In genomic region chr9:132858756-132859155, GRCh38 we compare ENCODE assay signal across 26 cellular contexts. TPM values are rescaled to one million over a fixed set of nuclear protein-coding genes. Genes with fewer than 3 reads are reported as not detected.
DNase-seq lines count a peak whose midpoint lies in the region; ATAC-seq and TF ChIP-seq lines count a peak whose summit lies in the region.
"Had no signal": no experiment of that assay in that cellular context is flagged by ENCODE, and none has a peak within 500 bp of the region (broad histone marks: within the 10 kb centered on the region; RNA-seq: fewer than 3 reads in every experiment).

No MANE protein-coding gene starts in this region.

- H3K9ac ChIP-seq in IMR-90 (ENCODE audit: low read depth, low read length): no peak overlapping the region

- no peak overlapping the region for H2AK9ac ChIP-seq in IMR-90 (replicated peaks; ENCODE audit: low read depth, low read length, poor library complexity)

- H3K18ac ChIP-seq in IMR-90 (ENCODE audit: low read depth, low read length): no peak overlapping the region

- H3K4me3 Mint-ChIP-seq in stimulated activated memory B cell treated with anti-CD40 and anti-IgM and Interleukin-4, amounts not matched to agents 10 μg/mL and 1 μg/mL and 100 μg/mL, for 72 hours: no peak overlapping the region
- H3K4me3 Mint-ChIP-seq: CD8-positive, alpha-beta T cell had no signal

- H3K56ac ChIP-seq in IMR-90 (ENCODE audit: extremely low read depth, insufficient read depth, low read length): no peak overlapping the region

- ATAC-seq in Right ventricle myocardium superior (ENCODE audit: poor library complexity) (peak; percentile 38), left cardiac atrium (no peak), IMR-90 (ENCODE audit: low read depth) (no peak)
- no peak for ATAC-seq in stimulated activated memory B cell treated with anti-CD40 and anti-IgM and Interleukin-4, amounts not matched to agents 10 μg/mL and 1 μg/mL and 100 μg/mL, for 72 hours
- ATAC-seq: CD8-positive, alpha-beta T cell; GM12878 had no signal

- intact Hi-C loops in Right ventricle myocardium superior (cut with DNase I) (no loop called here), left cardiac atrium (cut with DNase I) (no loop called here), IMR-90 (cut with micrococcal nuclease) (no loop called here)

- H2BK120ac ChIP-seq in IMR-90 (ENCODE audit: low read depth, low read length): no peak overlapping the region

- peaks cover 21% of the 10 kb centered on the region for H3K27me3 Mint-ChIP-seq in stimulated activated memory B cell treated with anti-CD40 and anti-IgM and Interleukin-4, amounts not matched to agents 10 μg/mL and 1 μg/mL and 100 μg/mL, for 72 hours

- H2BK20ac ChIP-seq in IMR-90 (ENCODE audit: low read depth, low read length): no peak overlapping the region

- H2AK5ac ChIP-seq in IMR-90 (ENCODE audit: low read depth, low read length): no peak overlapping the region

- dilution Hi-C loops in IMR-90 (cut with HindIII; ENCODE audit: low sequenced_read_pairs, unreplicated experiment): no loop called here

- peaks cover 8% of the 10 kb centered on the region; the same call in 1 of the 2 replicates for H3K4me1 ChIP-seq in IMR-90 (ENCODE audit: control insufficient read depth, insufficient read depth, low read length)
- H3K4me1 ChIP-seq: Caco-2 had no signal

- no peak overlapping the region for H2BK15ac ChIP-seq in IMR-90 (ENCODE audit: low read depth, low read length)

- no peak overlapping the region for H3K4ac ChIP-seq in IMR-90 (ENCODE audit: low read depth, low read length)

- H3K14ac ChIP-seq in IMR-90 (replicated peaks; ENCODE audit: low read depth, low read length): no peak overlapping the region

- H3K9me3 Mint-ChIP-seq in stimulated activated memory B cell treated with anti-CD40 and anti-IgM and Interleukin-4, amounts not matched to agents 10 μg/mL and 1 μg/mL and 100 μg/mL, for 72 hours: no peaks in the 10 kb centered on the region
- H3K9me3 Mint-ChIP-seq: CD8-positive, alpha-beta T cell had no signal

- H3K23ac ChIP-seq in IMR-90 (ENCODE audit: low read depth, low read length): no peak overlapping the region

- H3K79me1 ChIP-seq in IMR-90 (ENCODE audit: low read depth in 1 of 2, low read length in 2 of 2): no peaks in the 10 kb centered on the region

- H3K36me3 Mint-ChIP-seq in stimulated activated memory B cell treated with anti-CD40 and anti-IgM and Interleukin-4, amounts not matched to agents 10 μg/mL and 1 μg/mL and 100 μg/mL, for 72 hours: no peaks in the 10 kb centered on the region
- H3K36me3 Mint-ChIP-seq: CD8-positive, alpha-beta T cell had no signal

- H3K9me1 ChIP-seq in IMR-90 (ENCODE audit: insufficient read depth, low read length): no peaks in the 10 kb centered on the region

- H2AFZ ChIP-seq in IMR-90 (replicated peaks; ENCODE audit: low read length, poor library complexity): peak overlapping the region; percentile 59

- DNase-seq in Right ventricle myocardium superior (no peak), left cardiac atrium (no peak), IMR-90 (no peak), epithelial cell of esophagus (ENCODE audit: low read depth) (peak; percentile 27), NCI-H510A treated with DMSO at 0.1 percent for 48 hours (lab: John Stamatoyannopoulos, UW) (no peak), middle frontal gyrus (ENCODE audit: extremely low spot score, low spot score) (no peak)
- DNase-seq in activated T-cell treated with anti-CD3 and anti-CD28 coated beads, Interleukin-2, amount 50 U/mL, for 48 hours: no peak
- DNase-seq: AML-193; Caco-2; CD8-positive, alpha-beta T cell; GDM1; GOT3; HCEC 1CT; KG1; NCI-H1048; NCI-H187; NCI-H2081 treated with DMSO at 0.1 percent for 48 hours; NCI-H2171; NCI-H226; NCI-H524 treated with DMSO at 0.1 percent for 48 hours; NCI-H774; RPMI8226; SHP77 had no signal

- H4K91ac ChIP-seq in IMR-90 (ENCODE audit: insufficient read depth, low read depth, low read length): no peak overlapping the region

- no CpG with 5 or more reads among the region's 7 CpGs for WGBS in IMR-90 (ENCODE audit: extremely low coverage in 2 of 2, insufficient read length in 1 of 2), 2 experiments

- no peak for TF ChIP-seq RAD21 in IMR-90 (IDR thresholded peaks at IDR 0.05; ENCODE audit: low read length)

- H3K36me3 ChIP-seq in IMR-90 (ENCODE audit: control insufficient read depth, insufficient read depth, low read length): no peaks in the 10 kb centered on the region

- H3K27ac ChIP-seq in IMR-90 (ENCODE audit: insufficient read depth, low read length): no peak overlapping the region
- H3K27ac ChIP-seq: C4-2B had no signal

- no peak overlapping the region for H4K8ac ChIP-seq in IMR-90 (ENCODE audit: low read depth in 2 of 2, low read length in 2 of 2)

- in situ Hi-C loops in IMR-90 (cut with MboI; ENCODE audit: low sequenced_read_pairs): no loop called here

- H3K4me3 ChIP-seq in IMR-90 (ENCODE audit: insufficient read depth, low read depth, low read length) (no peak overlapping the region), epithelial cell of esophagus (ENCODE audit: low read length) (no peak overlapping the region)
- H3K4me3 ChIP-seq: GM12878 had no signal

- peaks cover 12% of the 10 kb centered on the region for H3K4me1 Mint-ChIP-seq in stimulated activated memory B cell treated with anti-CD40 and anti-IgM and Interleukin-4, amounts not matched to agents 10 μg/mL and 1 μg/mL and 100 μg/mL, for 72 hours

- H4K20me1 ChIP-seq in IMR-90 (ENCODE audit: insufficient read depth, low read length): no peaks in the 10 kb centered on the region

- BruUV-seq in IMR-90 (replicated peaks; lab: Mats Ljungman, UMichigan): no TSS peak

- POLR2A ChIA-PET in IMR-90 (lab: Charles Lee; ENCODE audit: unreplicated experiment): no interaction called here

- peak overlapping the region; percentile 11 for H3K27ac Mint-ChIP-seq in stimulated activated memory B cell treated with anti-CD40 and anti-IgM and Interleukin-4, amounts not matched to agents 10 μg/mL and 1 μg/mL and 100 μg/mL, for 72 hours
- H3K27ac Mint-ChIP-seq: CD8-positive, alpha-beta T cell had no signal

- no peak overlapping the region for H4K5ac ChIP-seq in IMR-90 (ENCODE audit: low read depth, low read length)

- TF ChIP-seq CTCF in IMR-90 (conservative IDR thresholded peaks at IDR 0.05; ENCODE audit: low read depth, low read length) (no peak), epithelial cell of esophagus (IDR thresholded peaks at IDR 0.05; ENCODE audit: insufficient read depth, low read depth, low read length, missing control alignments) (no peak)

- no peak overlapping the region for H2BK5ac ChIP-seq in IMR-90 (ENCODE audit: low read depth, low read length, poor library complexity, severe bottlenecking)

- no peak for TF ChIP-seq POLR2A in IMR-90 (IDR thresholded peaks at IDR 0.05; ENCODE audit: low read depth, low read length)

- no peak overlapping the region for H3K4me2 ChIP-seq in IMR-90 (ENCODE audit: low read depth, low read length)

- H3K9me3 ChIP-seq in IMR-90 (ENCODE audit: control insufficient read depth, insufficient read depth, low read length): no peaks in the 10 kb centered on the region
- H3K9me3 ChIP-seq: Caco-2 had no signal

- CTCF ChIA-PET in IMR-90 (lab: Yijun Ruan, JAX): no interaction called here

- peaks cover 39% of the 10 kb centered on the region for H3K27me3 ChIP-seq in IMR-90 (ENCODE audit: control insufficient read depth, insufficient read depth, low read length)

TF ChIP-seq in IMR-90, 13 proteins besides CTCF, POLR2A, EP300 and RAD21:
- TF ChIP-seq RFX5 (IDR thresholded peaks at IDR 0.05; ENCODE audit: low read depth, low read length) (no peak), RCOR1 (IDR thresholded peaks at IDR 0.05; ENCODE audit: insufficient replicate concordance, low read length) (no peak)

RNA-seq across cellular contexts. Expression of gene AK8, which starts 19.3 kb away (rescaled TPM):
- total RNA-seq in Right ventricle myocardium superior: 0.22 TPM
- total RNA-seq in left cardiac atrium: under 1 TPM; 0.18 to 0.32 TPM
- total RNA-seq in IMR-90 (2012; rRNA removed): under 0.01 TPM in 2 replicates
- polyA plus RNA-seq in IMR-90 (2012; rRNA removed): 0.09 and 0.19 TPM in 2 replicates
- polyA plus RNA-seq in IMR-90 (2012; cell fraction: cytosol; rRNA removed): 0.09 and 0.13 TPM in 2 replicates
- polyA plus RNA-seq in IMR-90 (2012; cell fraction: nucleus; rRNA removed; ENCODE audit: low replicate concordance): 0.14 and 0.15 TPM in 2 replicates
- total RNA-seq: CD8-positive, alpha-beta T cell; GM12878 had no signal

RNA-seq across cellular contexts. Expression of gene SPACA9, which starts 19.9 kb away (rescaled TPM):
- total RNA-seq in Right ventricle myocardium superior (3.5 TPM), left cardiac atrium (1 to 10 TPM; 5.4 to 6.5 TPM), IMR-90 (2012; rRNA removed) (0.90 and 1.1 TPM in 2 replicates)
- polyA plus RNA-seq in IMR-90 (2012; rRNA removed): 4.3 and 4.9 TPM in 2 replicates
- 4.5 and 5.6 TPM in 2 replicates for polyA plus RNA-seq in IMR-90 (2012; cell fraction: cytosol; rRNA removed)
- polyA plus RNA-seq in IMR-90 (2012; cell fraction: nucleus; rRNA removed; ENCODE audit: low replicate concordance): 3.6 and 3.9 TPM in 2 replicates
